Comparison of ENCODE assay signal across 1 cellular context in genomic region chr11:134730596-134731538, GRCh38.
TF ChIP-seq lines count a peak whose summit lies in the region.

No MANE protein-coding gene starts in this region.

TF ChIP-seq in neural cell, 6 proteins besides CTCF, POLR2A, EP300 and RAD21 (continued from another document):
- TF ChIP-seq REST (IDR thresholded peaks at IDR 0.05; ENCODE audit: borderline replicate concordance), result no peak
